In the genomic region with DNA sequence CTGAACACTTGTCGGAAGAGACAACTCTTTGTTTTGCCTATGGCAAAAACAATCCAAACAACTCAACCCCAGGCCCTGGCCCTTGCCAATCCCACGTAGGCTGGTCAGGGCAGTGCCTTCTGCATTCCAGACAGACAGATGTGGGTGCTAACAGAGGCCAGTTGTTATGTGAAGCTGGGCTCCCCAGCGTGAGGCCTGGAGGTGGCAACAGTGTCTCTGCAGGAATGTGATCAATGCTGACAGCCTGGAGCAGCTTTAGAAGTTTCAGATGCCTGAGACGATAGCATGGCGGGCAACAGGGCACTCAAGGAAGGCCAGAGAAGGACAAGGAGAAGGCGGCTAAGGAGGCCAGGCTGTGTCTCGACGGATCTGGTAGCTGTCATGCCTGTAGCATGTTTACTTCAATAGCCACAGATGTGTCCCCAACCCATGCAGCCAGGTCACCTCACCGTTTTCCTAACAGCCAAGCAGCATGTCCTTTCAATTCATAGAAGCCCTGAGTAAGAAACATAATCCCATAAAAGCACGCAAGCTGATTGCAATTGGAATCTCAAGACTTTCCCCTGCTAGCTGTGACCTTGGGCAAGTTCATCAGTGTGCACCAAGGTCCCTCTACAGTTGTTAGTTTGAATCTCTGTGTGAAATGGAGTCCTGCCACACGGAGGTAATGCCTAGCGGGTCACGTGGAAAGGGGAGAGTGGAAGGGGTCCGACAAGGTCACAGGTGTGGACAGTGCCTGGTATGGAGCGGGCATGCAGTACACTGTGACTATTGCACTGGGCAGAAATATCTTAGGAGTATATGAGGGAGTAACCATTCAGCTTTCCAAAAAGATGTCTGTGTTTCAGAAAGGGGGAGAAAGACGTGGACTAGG, we compare ENCODE assay signal across 12 cellular contexts. TPM values are rescaled to one million over a fixed set of nuclear protein-coding genes. Genes with fewer than 3 reads are reported as not detected.
A peak's percentile ranks its signal among the peaks of the same experiment; 100 is the strongest.
DNase-seq lines count a peak whose midpoint lies in the region; ATAC-seq, FAIRE-seq and TF ChIP-seq lines count a peak whose summit lies in the region.
"Had no signal": no experiment of that assay in that cellular context is flagged by ENCODE, and none has a peak within 500 bp of the region (broad histone marks: within the 10 kb centered on the region; RNA-seq: fewer than 3 reads in every experiment).

No MANE protein-coding gene starts in this region.

- H4K20me1 ChIP-seq in IMR-90 (ENCODE audit: insufficient read depth, low read length) (no peaks in the 10 kb centered on the region), K562 (replicated peaks; ENCODE audit: control insufficient read depth, insufficient read depth, low read length) (peaks cover 40% of the 10 kb centered on the region)

- TF ChIP-seq EP300 in K562 (IDR thresholded peaks at IDR 0.05; ENCODE audit: low read length) (no peak), suprapubic skin (IDR thresholded peaks at IDR 0.05) (no peak)

- in situ Hi-C loops in IMR-90 (cut with MboI; ENCODE audit: low sequenced_read_pairs), result no loop called here
- in situ Hi-C loops in K562 (cut with MboI), result no loop called here

- H3K18ac ChIP-seq in IMR-90 (ENCODE audit: low read depth, low read length) (no peak overlapping the region), neuronal stem cell (ENCODE audit: low read length) (no peak overlapping the region)

- H3K4me1 ChIP-seq in IMR-90 (ENCODE audit: control insufficient read depth, insufficient read depth, low read length), result no peaks in the 10 kb centered on the region
- H3K4me1 ChIP-seq in K562 (replicated peaks in 1 of 2; ENCODE audit: control insufficient read depth in 2 of 2, insufficient read depth in 2 of 2, low read length in 2 of 2), result peaks cover 0 to 30% of the 10 kb centered on the region in 2 experiments; a peak in 1 of 5 replicates
- H3K4me1 ChIP-seq in neuronal stem cell (ENCODE audit: control insufficient read depth in 2 of 2, insufficient read depth in 1 of 2, low read depth in 1 of 2, low read length in 2 of 2), result no peaks in the 10 kb centered on the region
- no peaks in the 10 kb centered on the region for H3K4me1 ChIP-seq in suprapubic skin
- no peaks in the 10 kb centered on the region for H3K4me1 ChIP-seq in body of pancreas
- H3K4me1 ChIP-seq: A549, BE2C had no signal

- no peaks in the 10 kb centered on the region for H3K9me3 ChIP-seq in IMR-90 (ENCODE audit: control insufficient read depth, insufficient read depth, low read length)
- no peaks in the 10 kb centered on the region for H3K9me3 ChIP-seq in K562 (replicated peaks; ENCODE audit: control insufficient read depth, insufficient read depth, low read depth, low read length)
- peaks cover 0 to 5% of the 10 kb centered on the region in 2 donors for H3K9me3 ChIP-seq in neuronal stem cell (replicated peaks in 1 of 2; ENCODE audit: control insufficient read depth in 2 of 2, insufficient read depth in 1 of 2, low read depth in 1 of 2, low read length in 2 of 2)
- no peaks in the 10 kb centered on the region for H3K9me3 ChIP-seq in suprapubic skin
- no peaks in the 10 kb centered on the region for H3K9me3 ChIP-seq in body of pancreas
- H3K9me3 ChIP-seq: A549, BE2C had no signal

- H3K9me1 ChIP-seq in IMR-90 (ENCODE audit: insufficient read depth, low read length), result no peaks in the 10 kb centered on the region
- no peaks in the 10 kb centered on the region for H3K9me1 ChIP-seq in K562 (ENCODE audit: control insufficient read depth, insufficient read depth, low read length)

- no peak overlapping the region for H3K4ac ChIP-seq in IMR-90 (ENCODE audit: low read depth, low read length)
- no peak overlapping the region for H3K4ac ChIP-seq in neuronal stem cell (ENCODE audit: low read length)

- TF ChIP-seq CTCF in IMR-90 (conservative IDR thresholded peaks at IDR 0.05; ENCODE audit: low read depth, low read length) (no peak), K562 (IDR thresholded peaks at IDR 0.05 in 2 of 3, conservative IDR thresholded peaks at IDR 0.05 in 1 of 3; ENCODE audit: insufficient read depth in 2 of 3, low read depth in 1 of 3, low read length in 3 of 3) (no peak), suprapubic skin (IDR thresholded peaks at IDR 0.05) (no peak), body of pancreas (IDR thresholded peaks at IDR 0.05) (no peak)

- H2AFZ ChIP-seq in IMR-90 (replicated peaks; ENCODE audit: low read length, poor library complexity) (no peak overlapping the region), K562 (ENCODE audit: low read depth, low read length) (no peak overlapping the region), neuronal stem cell (ENCODE audit: low read length) (no peak overlapping the region)

- H3K14ac ChIP-seq in IMR-90 (replicated peaks; ENCODE audit: low read depth, low read length), result no peak overlapping the region
- no peak overlapping the region for H3K14ac ChIP-seq in neuronal stem cell (ENCODE audit: low read length)

- no peak overlapping the region for H4K8ac ChIP-seq in IMR-90 (ENCODE audit: low read depth in 2 of 2, low read length in 2 of 2)
- no peak overlapping the region for H4K8ac ChIP-seq in neuronal stem cell (ENCODE audit: low read depth, low read length)

- H3K4me2 ChIP-seq in IMR-90 (ENCODE audit: low read depth, low read length) (no peak overlapping the region), K562 (ENCODE audit: insufficient read depth, low read length) (no peak overlapping the region), neuronal stem cell (ENCODE audit: insufficient read depth, low read length, poor library complexity, severe bottlenecking) (no peak overlapping the region)
- H3K4me2 ChIP-seq: A549 had no signal

- no peak overlapping the region for H2BK5ac ChIP-seq in IMR-90 (ENCODE audit: low read depth, low read length, poor library complexity, severe bottlenecking)
- no peak overlapping the region for H2BK5ac ChIP-seq in neuronal stem cell (ENCODE audit: low read length)

- H2AK5ac ChIP-seq in IMR-90 (ENCODE audit: low read depth, low read length) (no peak overlapping the region), neuronal stem cell (ENCODE audit: low read depth, low read length) (no peak overlapping the region)

- H3K4me3 ChIP-seq in IMR-90 (ENCODE audit: insufficient read depth, low read depth, low read length) (no peak overlapping the region), K562 (no peak overlapping the region), neuronal stem cell (ENCODE audit: low read length in 2 of 2) (peak overlapping the region in 1 of 2 donors; percentile 9), suprapubic skin (no peak overlapping the region), body of pancreas (no peak overlapping the region)
- H3K4me3 ChIP-seq: A549 had no signal

- TF ChIP-seq RAD21 in IMR-90 (IDR thresholded peaks at IDR 0.05; ENCODE audit: low read length) (no peak), K562 (CRISPR knock-in tag; conservative IDR thresholded peaks at IDR 0.05 in 1 of 2, IDR thresholded peaks at IDR 0.05 in 1 of 2) (no peak)

- H4K5ac ChIP-seq in IMR-90 (ENCODE audit: low read depth, low read length), result no peak overlapping the region

- dilution Hi-C loops in IMR-90 (cut with HindIII; ENCODE audit: low sequenced_read_pairs, unreplicated experiment), result no loop called here

- intact Hi-C loops in IMR-90 (cut with micrococcal nuclease), result no loop called here
- intact Hi-C loops in K562 (cut with micrococcal nuclease), result no loop called here
- intact Hi-C loops in body of pancreas (cut with DNase I), result no loop called here

- H3K9ac ChIP-seq in IMR-90 (ENCODE audit: low read depth, low read length) (no peak overlapping the region), K562 (ENCODE audit: insufficient read depth in 1 of 2, low read depth in 2 of 2, low read length in 2 of 2) (0 out of 4 replicates have a peak overlapping the region, but pooled peaks of 1 of the 2 experiments have one; percentile 2), neuronal stem cell (ENCODE audit: low read depth, low read length, poor library complexity) (no peak overlapping the region)

- H3K23ac ChIP-seq in IMR-90 (ENCODE audit: low read depth, low read length) (no peak overlapping the region), neuronal stem cell (ENCODE audit: low read depth, low read length, poor library complexity) (peak overlapping the region; percentile 36)

- CTCF ChIA-PET in IMR-90 (lab: Yijun Ruan, JAX) (no interaction called here), K562 (lab: Yijun Ruan, JAX; ENCODE audit: low intra/inter-chr PET ratio) (no interaction called here)

- H3K27me3 ChIP-seq in IMR-90 (ENCODE audit: control insufficient read depth, insufficient read depth, low read length) (no peaks in the 10 kb centered on the region), K562 (ENCODE audit: control insufficient read depth in 2 of 2, insufficient read depth in 2 of 2, low read length in 2 of 2) (no peaks in the 10 kb centered on the region), neuronal stem cell (ENCODE audit: control insufficient read depth in 3 of 3, insufficient read depth in 3 of 3, low read depth in 1 of 3, low read length in 3 of 3) (no peaks in the 10 kb centered on the region), suprapubic skin (no peaks in the 10 kb centered on the region), body of pancreas (no peaks in the 10 kb centered on the region)
- H3K27me3 ChIP-seq: BE2C had no signal

- 96% methylated on average over 7 of the region's 16 CpGs; no CpG with 5 or more reads in 1 of the 2 experiments for WGBS in IMR-90 (ENCODE audit: extremely low coverage in 2 of 2, insufficient read length in 1 of 2), 2 experiments
- WGBS in K562 (ENCODE audit: insufficient coverage, low coverage, missing lambda C conversion rate), result 84% methylated on average over 16 of the region's 16 CpGs
- WGBS in neuronal stem cell (ENCODE audit: extremely low coverage in 2 of 2, insufficient read length in 2 of 2, insufficient replicate concordance in 1 of 2), 2 donors, result no CpG with 5 or more reads among the region's 16 CpGs
- WGBS in suprapubic skin, result 90% methylated on average over 14 of the region's 16 CpGs
- 87 to 91% methylated on average over 16 of the region's 16 CpGs for WGBS in body of pancreas, 2 donors

- no peak overlapping the region for H3K27ac ChIP-seq in IMR-90 (ENCODE audit: insufficient read depth, low read length)
- no peak overlapping the region for H3K27ac ChIP-seq in K562 (ENCODE audit: extremely low read depth, low read depth, low read length)
- no peak overlapping the region for H3K27ac ChIP-seq in neuronal stem cell (replicated peaks; ENCODE audit: low read length)
- no peak overlapping the region for H3K27ac ChIP-seq in suprapubic skin
- no peak overlapping the region for H3K27ac ChIP-seq in body of pancreas
- H3K27ac ChIP-seq: A549 had no signal

- no peak overlapping the region for H3K56ac ChIP-seq in IMR-90 (ENCODE audit: extremely low read depth, insufficient read depth, low read length)

- no peak overlapping the region for H4K91ac ChIP-seq in IMR-90 (ENCODE audit: insufficient read depth, low read depth, low read length)
- H4K91ac ChIP-seq in neuronal stem cell (ENCODE audit: low read depth, low read length, poor library complexity), result no peak overlapping the region

- H2AK9ac ChIP-seq in IMR-90 (replicated peaks; ENCODE audit: low read depth, low read length, poor library complexity), result peak overlapping the region; percentile 35

- POLR2A ChIA-PET in IMR-90 (lab: Charles Lee; ENCODE audit: unreplicated experiment) (interaction anchor here (0.6 kb wide), 1 partner anchor 100 kb away, joined by 6 read pairs; no protein-coding TSS in a partner anchor), K562 (lab: Yijun Ruan, JAX) (interaction anchor here (0.5 to 15.7 kb wide), 13 partner anchors 6 to 398 kb away, joined by 3 to 382 read pairs (median 4); a partner anchor contains a TSS)

- ATAC-seq in IMR-90 (ENCODE audit: low read depth) (no peak), K562 (no peak), body of pancreas (no peak)
- ATAC-seq: A549 had no signal

- H2BK15ac ChIP-seq in IMR-90 (ENCODE audit: low read depth, low read length), result no peak overlapping the region
- H2BK15ac ChIP-seq in neuronal stem cell (ENCODE audit: low read length), result no peak overlapping the region

- DNase-seq in IMR-90 (no peak), K562 (ENCODE audit: extremely low read depth in 1 of 4, low spot score in 3 of 4) (no peak), neuronal stem cell (ENCODE audit: low spot score) (no peak), urothelium cell line (ENCODE audit: low spot score) (no peak), suprapubic skin (ENCODE audit: low spot score in 2 of 2) (no peak), NCI-H1417 (lab: John Stamatoyannopoulos, UW) (no peak), body of pancreas (no peak)
- DNase-seq: BE2C, DMS 273 treated with DMSO at 0.1 percent for 48 hours, GOT3, H9 had no signal

- no peaks in the 10 kb centered on the region for H3K79me2 ChIP-seq in K562 (ENCODE audit: control insufficient read depth, insufficient read depth, low read length)

- peaks cover 88% of the 10 kb centered on the region for H3K36me3 ChIP-seq in IMR-90 (ENCODE audit: control insufficient read depth, insufficient read depth, low read length)
- H3K36me3 ChIP-seq in K562 (ENCODE audit: control insufficient read depth, insufficient read depth, low read length), result peaks cover 95% of the 10 kb centered on the region
- peaks cover 75 to 96% of the 10 kb centered on the region in 2 donors for H3K36me3 ChIP-seq in neuronal stem cell (replicated peaks in 1 of 2; ENCODE audit: control insufficient read depth in 2 of 2, insufficient read depth in 2 of 2, low read length in 2 of 2)
- H3K36me3 ChIP-seq in suprapubic skin, result peaks cover 99% of the 10 kb centered on the region
- H3K36me3 ChIP-seq in body of pancreas (replicated peaks in 1 of 2; ENCODE audit: insufficient read depth in 1 of 2, low read depth in 2 of 2), result peaks cover 0 to 26% of the 10 kb centered on the region in 2 donors

- H3K79me1 ChIP-seq in IMR-90 (ENCODE audit: low read depth in 1 of 2, low read length in 2 of 2) (peaks cover 5 to 8% of the 10 kb centered on the region in 2 experiments; a peak in 2 of 4 replicates), neuronal stem cell (ENCODE audit: low read depth, low read length) (peaks cover 2% of the 10 kb centered on the region)

- no TSS peak for BruUV-seq in IMR-90 (replicated peaks; lab: Mats Ljungman, UMichigan)
- no TSS peak for BruUV-seq in K562 (replicated peaks; lab: Mats Ljungman, UMichigan)

- H2BK20ac ChIP-seq in IMR-90 (ENCODE audit: low read depth, low read length), result no peak overlapping the region

- no peak for FAIRE-seq in K562 (lab: Jason Lieb, UNC)
- FAIRE-seq in urothelium cell line (lab: Jason Lieb, UNC), result peak; percentile 59
- FAIRE-seq: A549 had no signal

- H2BK120ac ChIP-seq in IMR-90 (ENCODE audit: low read depth, low read length) (no peak overlapping the region), neuronal stem cell (ENCODE audit: low read depth, low read length) (no peak overlapping the region)

- no peak for TF ChIP-seq POLR2A in IMR-90 (IDR thresholded peaks at IDR 0.05; ENCODE audit: low read depth, low read length)
- peak; percentile 34; the same call in 1 of the 2 replicates for TF ChIP-seq POLR2A in K562 (conservative IDR thresholded peaks at IDR 0.05)
- no peak for TF ChIP-seq POLR2A in suprapubic skin (IDR thresholded peaks at IDR 0.05)
- TF ChIP-seq POLR2A in body of pancreas (IDR thresholded peaks at IDR 0.05), result no peak

- H2BK12ac ChIP-seq in neuronal stem cell (ENCODE audit: low read length), result no peak overlapping the region

RNA-seq across cellular contexts. Expression of a gene that starts 14.2 kb away (rescaled TPM):
- 20.8 and 25.0 TPM in 2 replicates for total RNA-seq in IMR-90 (2012; rRNA removed)
- 30.3 and 34.0 TPM in 2 replicates for polyA plus RNA-seq in IMR-90 (2012; rRNA removed)
- 23.8 and 28.1 TPM in 2 replicates for polyA plus RNA-seq in IMR-90 (2012; cell fraction: cytosol; rRNA removed)
- 59.4 and 83.4 TPM in 2 replicates for polyA plus RNA-seq in IMR-90 (2012; cell fraction: nucleus; rRNA removed; ENCODE audit: low replicate concordance)
- total RNA-seq in K562 (2011; cell fraction: chromatin; rRNA removed; ENCODE audit: low replicate concordance), result 103 and 226 TPM in 2 replicates
- total RNA-seq in K562 (2011; cell fraction: nucleolus; rRNA removed), result 122 and 135 TPM in 2 replicates
- 120 and 153 TPM in 2 replicates for total RNA-seq in K562 (2011; cell fraction: nucleoplasm; rRNA removed)
- total RNA-seq in K562 (2014; rRNA removed), result 132 and 153 TPM in 2 replicates
- 33.1 and 36.9 TPM in 2 replicates for total RNA-seq in K562 (2014; rRNA removed; fragmentation: Illumina TruSeq; extraction: Trizol)
- 74.6 and 75.0 TPM in 2 replicates for total RNA-seq in K562 (2015; rRNA removed; fragmentation: Illumina TruSeq; extraction: Trizol)
- total RNA-seq in K562 (2021), result 157 and 159 TPM in 2 replicates
- 64.0 and 73.1 TPM in 2 replicates for polyA plus RNA-seq in K562 (2011; rRNA removed)
- 74.8 and 124 TPM in 2 replicates for polyA plus RNA-seq in K562 (2011; cell fraction: cytosol; rRNA removed)
- 187 and 284 TPM in 2 replicates for polyA plus RNA-seq in K562 (2011; cell fraction: nucleus; rRNA removed)
- 81.6 and 118 TPM in 2 replicates for polyA plus RNA-seq in K562 (2012)
- polyA plus RNA-seq in K562 (2014; fragmentation: Illumina TruSeq; extraction: Trizol), result 53.8 and 92.1 TPM in 2 replicates
- 1 to 10 TPM; 2.1 to 4.5 TPM for polyA plus RNA-seq in K562 (2014; fragmentation: Nextera tagmentation; extraction: Ambion mirVana)
- 110 and 121 TPM in 2 replicates for polyA plus RNA-seq in K562 (2014; rRNA removed)
- 29.5 and 43.3 TPM in 2 replicates for polyA minus RNA-seq in K562 (2011; rRNA and poly(A)+ RNA removed)
- 53.3 and 68.1 TPM in 2 replicates for polyA minus RNA-seq in K562 (2011; cell fraction: cytosol; rRNA and poly(A)+ RNA removed)
- 34.9 and 45.5 TPM in 2 replicates for polyA minus RNA-seq in K562 (2011; cell fraction: nucleus; rRNA and poly(A)+ RNA removed)
- polyA plus RNA-seq in neuronal stem cell (2013, experiment 1 of 2), result 17.8 TPM
- 16.6 TPM for polyA plus RNA-seq in neuronal stem cell (2013, experiment 2 of 2)
- total RNA-seq in suprapubic skin, result 10 to 100 TPM; 21.9 to 40.7 (median 29.9) TPM
- total RNA-seq in body of pancreas, result 10 to 100 TPM; 14.5 to 26.4 TPM

RNA-seq across cellular contexts. Expression of a gene that starts 15.7 kb away (rescaled TPM):
- 19.7 and 23.5 TPM in 2 replicates for total RNA-seq in IMR-90 (2012; rRNA removed)
- polyA plus RNA-seq in IMR-90 (2012; rRNA removed), result 21.8 and 23.0 TPM in 2 replicates
- 7.9 and 10.6 TPM in 2 replicates for polyA plus RNA-seq in IMR-90 (2012; cell fraction: cytosol; rRNA removed)
- polyA plus RNA-seq in IMR-90 (2012; cell fraction: nucleus; rRNA removed; ENCODE audit: low replicate concordance), result 57.4 and 109 TPM in 2 replicates
- 654 and 1,271 TPM in 2 replicates for total RNA-seq in K562 (2011; cell fraction: chromatin; rRNA removed; ENCODE audit: low replicate concordance)
- 667 and 676 TPM in 2 replicates for total RNA-seq in K562 (2011; cell fraction: nucleolus; rRNA removed)
- total RNA-seq in K562 (2011; cell fraction: nucleoplasm; rRNA removed), result 562 and 595 TPM in 2 replicates
- 168 and 209 TPM in 2 replicates for total RNA-seq in K562 (2014; rRNA removed)
- 70.7 and 93.0 TPM in 2 replicates for total RNA-seq in K562 (2014; rRNA removed; fragmentation: Illumina TruSeq; extraction: Trizol)
- total RNA-seq in K562 (2015; rRNA removed; fragmentation: Illumina TruSeq; extraction: Trizol), result 132 and 135 TPM in 2 replicates
- total RNA-seq in K562 (2021), result 182 and 188 TPM in 2 replicates
- 77.5 and 115 TPM in 2 replicates for polyA plus RNA-seq in K562 (2011; rRNA removed)
- 70.1 and 77.8 TPM in 2 replicates for polyA plus RNA-seq in K562 (2011; cell fraction: cytosol; rRNA removed)
- 984 and 1,286 TPM in 2 replicates for polyA plus RNA-seq in K562 (2011; cell fraction: nucleus; rRNA removed)
- polyA plus RNA-seq in K562 (2012), result 96.9 and 122 TPM in 2 replicates
- polyA plus RNA-seq in K562 (2014; fragmentation: Illumina TruSeq; extraction: Trizol), result 112 and 123 TPM in 2 replicates
- 10 to 100 TPM in 1 of 2 experiments, 1 to 10 TPM in 1; 3.0 to 11.5 TPM for polyA plus RNA-seq in K562 (2014; fragmentation: Nextera tagmentation; extraction: Ambion mirVana)
- polyA plus RNA-seq in K562 (2014; rRNA removed), result 153 and 161 TPM in 2 replicates
- polyA minus RNA-seq in K562 (2011; rRNA and poly(A)+ RNA removed), result 98.9 and 108 TPM in 2 replicates
- 76.3 and 79.3 TPM in 2 replicates for polyA minus RNA-seq in K562 (2011; cell fraction: cytosol; rRNA and poly(A)+ RNA removed)
- polyA minus RNA-seq in K562 (2011; cell fraction: nucleus; rRNA and poly(A)+ RNA removed), result 248 and 295 TPM in 2 replicates
- 25.4 TPM for polyA plus RNA-seq in neuronal stem cell (2013, experiment 1 of 2)
- polyA plus RNA-seq in neuronal stem cell (2013, experiment 2 of 2), result 27.0 TPM
- 100 to 1,000 TPM in 1 of 4 donors, 10 to 100 TPM in 3; 28.2 to 113 (median 35.1) TPM for total RNA-seq in suprapubic skin
- 10 to 100 TPM; 19.2 to 48.8 TPM for total RNA-seq in body of pancreas
